Comparison of ENCODE assay signal across 2 cellular contexts in the genomic region with DNA sequence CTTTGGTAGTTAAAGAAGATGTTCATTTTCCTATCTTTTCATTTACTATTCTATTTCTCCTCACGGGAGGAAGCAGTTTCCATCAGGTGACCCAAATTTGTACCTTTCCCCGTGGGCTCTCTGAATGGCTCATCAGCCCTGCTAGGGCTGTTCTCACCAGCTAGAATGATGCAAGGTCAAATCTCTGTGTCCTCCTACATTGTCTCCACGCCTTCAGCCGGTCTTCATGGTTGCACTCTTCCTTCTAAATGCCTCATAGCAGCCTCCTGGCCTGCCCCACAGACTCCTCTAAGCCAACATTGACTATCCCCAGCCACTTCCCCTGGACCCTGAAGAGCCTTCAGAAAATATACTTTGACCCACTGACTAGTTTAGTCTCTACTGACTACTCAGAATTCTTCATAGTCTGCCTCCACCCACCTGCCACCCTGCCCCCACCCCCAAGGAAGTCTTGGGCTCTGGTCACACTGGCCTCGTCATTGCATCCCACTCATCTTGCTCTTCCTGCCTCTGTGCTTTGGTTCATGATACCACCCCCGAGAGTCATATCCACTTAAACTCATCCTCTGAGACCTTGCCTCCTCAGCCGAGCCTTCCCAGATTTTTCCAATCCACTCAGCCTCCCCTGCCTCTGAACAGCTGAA.
TF ChIP-seq lines count a peak whose summit lies in the region.

No MANE protein-coding gene starts in this region.

TF ChIP-seq in WTC11, 78 proteins besides CTCF, POLR2A, EP300 and RAD21 (continues in another document):
- TF ChIP-seq ESRRA (CRISPR knock-in tag; IDR thresholded peaks at IDR 0.05; ENCODE audit: borderline replicate concordance) = no peak
- no peak for TF ChIP-seq GABPB1 (CRISPR knock-in tag; IDR thresholded peaks at IDR 0.05)
- TF ChIP-seq, protein P1, sequence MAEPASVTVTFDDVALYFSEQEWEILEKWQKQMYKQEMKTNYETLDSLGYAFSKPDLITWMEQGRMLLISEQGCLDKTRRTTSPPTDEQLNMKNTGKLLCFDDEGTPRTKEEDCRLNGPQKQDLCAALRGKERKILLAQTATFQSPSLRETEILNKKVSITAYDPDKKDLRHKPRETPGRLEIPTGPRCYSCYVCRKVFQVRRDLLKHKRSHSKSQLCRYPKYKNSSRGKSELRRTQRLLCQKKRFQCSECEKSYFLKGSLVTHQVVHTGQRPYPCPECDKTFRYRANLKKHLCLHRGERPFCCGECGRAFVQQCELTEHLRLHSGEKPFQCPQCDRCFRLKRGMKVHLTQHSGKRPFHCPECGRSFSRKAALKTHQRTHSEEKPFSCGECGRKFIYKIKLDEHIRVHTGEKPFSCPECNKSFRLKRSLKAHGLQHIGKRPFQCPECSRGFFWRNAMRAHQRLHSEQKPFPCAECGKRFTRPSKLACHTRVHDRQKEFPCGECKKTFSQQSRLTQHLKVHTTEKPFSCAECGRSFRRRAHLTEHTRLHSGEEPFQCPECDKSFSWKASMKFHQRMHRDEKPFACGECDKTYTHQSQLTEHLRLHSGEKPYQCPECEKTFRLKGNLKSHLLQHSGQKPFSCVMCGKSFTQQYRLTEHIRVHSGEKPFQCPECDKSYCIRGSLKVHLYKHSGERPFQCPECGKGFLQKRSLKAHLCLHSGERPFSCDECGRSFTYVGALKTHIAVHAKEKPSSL (CRISPR knock-in tag; conservative IDR thresholded peaks at IDR 0.05) = no peak
- TF ChIP-seq ELF4 (CRISPR knock-in tag; IDR thresholded peaks at IDR 0.05; ENCODE audit: low read depth) = no peak
- TF ChIP-seq RELA (CRISPR knock-in tag; IDR thresholded peaks at IDR 0.05; ENCODE audit: borderline replicate concordance) = no peak
- TF ChIP-seq ZNF121 (CRISPR knock-in tag; IDR thresholded peaks at IDR 0.05) = no peak
- no peak for TF ChIP-seq TP53 (CRISPR knock-in tag; IDR thresholded peaks at IDR 0.05)
- TF ChIP-seq, protein P2, sequence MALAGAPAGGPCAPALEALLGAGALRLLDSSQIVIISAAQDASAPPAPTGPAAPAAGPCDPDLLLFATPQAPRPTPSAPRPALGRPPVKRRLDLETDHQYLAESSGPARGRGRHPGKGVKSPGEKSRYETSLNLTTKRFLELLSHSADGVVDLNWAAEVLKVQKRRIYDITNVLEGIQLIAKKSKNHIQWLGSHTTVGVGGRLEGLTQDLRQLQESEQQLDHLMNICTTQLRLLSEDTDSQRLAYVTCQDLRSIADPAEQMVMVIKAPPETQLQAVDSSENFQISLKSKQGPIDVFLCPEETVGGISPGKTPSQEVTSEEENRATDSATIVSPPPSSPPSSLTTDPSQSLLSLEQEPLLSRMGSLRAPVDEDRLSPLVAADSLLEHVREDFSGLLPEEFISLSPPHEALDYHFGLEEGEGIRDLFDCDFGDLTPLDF (CRISPR knock-in tag; IDR thresholded peaks at IDR 0.05) = no peak
- TF ChIP-seq ZNF281 (CRISPR knock-in tag; IDR thresholded peaks at IDR 0.05) = no peak
- TF ChIP-seq, protein P3, sequence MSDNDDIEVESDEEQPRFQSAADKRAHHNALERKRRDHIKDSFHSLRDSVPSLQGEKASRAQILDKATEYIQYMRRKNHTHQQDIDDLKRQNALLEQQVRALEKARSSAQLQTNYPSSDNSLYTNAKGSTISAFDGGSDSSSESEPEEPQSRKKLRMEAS (CRISPR knock-in tag; IDR thresholded peaks at IDR 0.05) = no peak
- TF ChIP-seq ATF3 (CRISPR knock-in tag; conservative IDR thresholded peaks at IDR 0.05) = no peak
- no peak for TF ChIP-seq ZNF671 (CRISPR knock-in tag; IDR thresholded peaks at IDR 0.05)
- no peak for TF ChIP-seq FOXP1 (CRISPR knock-in tag; IDR thresholded peaks at IDR 0.05; ENCODE audit: borderline replicate concordance)
- TF ChIP-seq ZNF416 (CRISPR knock-in tag; IDR thresholded peaks at IDR 0.05) = no peak
- TF ChIP-seq TEAD4 (CRISPR knock-in tag; IDR thresholded peaks at IDR 0.05) = no peak
- TF ChIP-seq SP1 (CRISPR knock-in tag; conservative IDR thresholded peaks at IDR 0.05) = no peak
- no peak for TF ChIP-seq FOXP4 (CRISPR knock-in tag; IDR thresholded peaks at IDR 0.05)

TF ChIP-seq in H1, 55 proteins besides CTCF, POLR2A, EP300 and RAD21:
- no peak for TF ChIP-seq E2F6 (IDR thresholded peaks at IDR 0.05)
- TF ChIP-seq RFX5 (IDR thresholded peaks at IDR 0.05; ENCODE audit: borderline replicate concordance, low read depth, low read length) = no peak
